ENCODE assay signal across 23 cellular contexts in genomic region chr7:37372750-37373149, GRCh38.
"Had no signal": no experiment of that assay in that cellular context is flagged by ENCODE, and none has a peak within 500 bp of the region (broad histone marks: within the 10 kb centered on the region; RNA-seq: fewer than 3 reads in every experiment).

No MANE protein-coding gene starts in this region.

- H3K9me3 Mint-ChIP-seq: activated naive CD4-positive, alpha-beta T cell treated with anti-CD3 and anti-CD28 coated beads, Interleukin-2, amount 50 U/mL, for 24 hours had no signal

- H3K27ac Mint-ChIP-seq: activated CD8-positive, alpha-beta T cell treated with anti-CD3 and anti-CD28 coated beads, Interleukin-2, amount 10 ng/mL, durations not matched to agents 7 days and 5 days; dendritic cell treated with granulocyte-macrophage colony-stimulating factor and Interleukin-4, amounts not matched to agents 40 ng/mL and 50 ng/mL, for 4 days; T-helper 17 cell; type B pancreatic cell had no signal

- H3K4me3 Mint-ChIP-seq: activated CD8-positive, alpha-beta T cell treated with anti-CD3 and anti-CD28 coated beads, Interleukin-2, amount 10 ng/mL, durations not matched to agents 7 days and 5 days; activated T-cell treated with anti-CD3 and anti-CD28 coated beads, Interleukin-2, amount 50 U/mL, for 4 hours; dendritic cell treated with granulocyte-macrophage colony-stimulating factor and Interleukin-4, amounts not matched to agents 40 ng/mL and 50 ng/mL, for 4 days; naive B cell; neural crest cell; stimulated activated memory B cell treated with anti-CD40 and anti-IgM and Interleukin-4, amounts not matched to agents 10 μg/mL and 1 μg/mL and 100 μg/mL, for 72 hours; T-helper 17 cell; type B pancreatic cell had no signal

- H3K36me3 Mint-ChIP-seq: type B pancreatic cell had no signal

- DNase-seq: activated CD4-positive, alpha-beta T cell treated with anti-CD3 and anti-CD28 coated beads for 48 hours; activated CD4-positive, CD25-positive, alpha-beta regulatory T cell; activated CD8-positive, alpha-beta T cell treated with anti-CD3 and anti-CD28 coated beads, Interleukin-2, amount 10 ng/mL, durations not matched to agents 7 days and 5 days; activated effector memory CD4-positive, alpha-beta T cell treated with anti-CD3 and anti-CD28 coated beads, Interleukin-2, amount 50 U/mL, for 16 hours; activated T-cell treated with anti-CD3 and anti-CD28 coated beads, Interleukin-2, amount 50 U/mL, for 4 hours; brain microvascular endothelial cell; caudate nucleus; effector CD4-positive, alpha-beta T cell; erythroblast; foreskin fibroblast; kidney; lower lobe of right lung; naive B cell; posterior cingulate gyrus; small intestine; T-helper 17 cell; testis had no signal

- ATAC-seq: activated CD8-positive, alpha-beta T cell treated with anti-CD3 and anti-CD28 coated beads, Interleukin-2, amount 10 ng/mL, durations not matched to agents 7 days and 5 days; activated T-cell treated with anti-CD3 and anti-CD28 coated beads, Interleukin-2, amount 50 U/mL, for 4 hours; lower lobe of right lung; sciatic nerve; stimulated activated memory B cell treated with anti-CD40 and anti-IgM and Interleukin-4, amounts not matched to agents 10 μg/mL and 1 μg/mL and 100 μg/mL, for 72 hours; T-helper 17 cell had no signal

- H3K27me3 Mint-ChIP-seq: activated naive CD4-positive, alpha-beta T cell treated with anti-CD3 and anti-CD28 coated beads, Interleukin-2, amount 50 U/mL, for 24 hours; dendritic cell treated with granulocyte-macrophage colony-stimulating factor and Interleukin-4, amounts not matched to agents 40 ng/mL and 50 ng/mL, for 4 days; naive B cell; stimulated activated memory B cell treated with anti-CD40 and anti-IgM and Interleukin-4, amounts not matched to agents 10 μg/mL and 1 μg/mL and 100 μg/mL, for 72 hours; T-helper 17 cell had no signal

- H3K4me1 Mint-ChIP-seq: neural crest cell had no signal
